In the genomic region with DNA sequence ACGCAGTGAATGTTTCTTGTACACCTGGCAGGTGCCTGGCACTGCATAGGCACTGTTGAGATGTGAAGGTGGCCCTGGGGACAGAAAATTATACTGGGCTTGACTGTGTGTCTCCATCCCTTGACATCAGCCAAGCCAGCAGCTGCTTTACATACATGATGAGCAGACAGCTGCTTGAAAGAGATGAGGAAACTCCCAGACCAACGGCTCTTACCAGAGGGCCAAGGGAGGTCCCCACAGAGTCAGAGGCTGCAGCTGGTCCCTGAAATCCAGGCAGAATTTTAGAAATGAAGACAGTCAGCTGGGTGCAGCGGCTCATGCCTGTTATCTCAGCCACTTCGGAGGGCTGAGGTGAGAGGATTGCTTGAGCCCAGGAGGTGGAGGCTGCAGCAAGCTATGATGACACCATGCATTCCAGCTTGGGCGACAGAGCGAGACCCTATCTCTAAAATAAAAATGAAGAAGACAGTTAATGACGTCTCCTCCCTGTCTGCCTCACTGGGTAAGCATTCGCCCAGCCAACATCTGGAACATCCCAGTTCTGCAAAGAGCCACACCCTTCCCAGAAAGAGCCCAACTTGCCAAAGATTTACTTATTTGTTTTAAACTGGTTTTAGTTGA, we compare ENCODE assay signal across 9 cellular contexts. TPM values are rescaled to one million over a fixed set of nuclear protein-coding genes. Genes with fewer than 3 reads are reported as not detected.
DNase-seq lines count a peak whose midpoint lies in the region; ATAC-seq, FAIRE-seq and TF ChIP-seq lines count a peak whose summit lies in the region.
"Had no signal": no experiment of that assay in that cellular context is flagged by ENCODE, and none has a peak within 500 bp of the region (broad histone marks: within the 10 kb centered on the region; RNA-seq: fewer than 3 reads in every experiment).

No MANE protein-coding gene starts in this region.

- ATAC-seq in GM18502 (IDR thresholded peaks at IDR 0.05; ENCODE audit: poor library complexity, unreplicated experiment) (peak; percentile 90), GM21737 (IDR thresholded peaks at IDR 0.05; ENCODE audit: unreplicated experiment) (peak; percentile 81), memory B cell (ENCODE audit: low read depth) (peak; percentile 85), upper lobe of right lung (no peak)

- H3K27ac ChIP-seq in upper lobe of right lung (no peak overlapping the region), small intestine (ENCODE audit: low read depth in 1 of 2, low read length in 1 of 2) (peak overlapping the region in 1 of 2 donors; percentile 56)

- TF ChIP-seq CTCF in upper lobe of right lung (IDR thresholded peaks at IDR 0.05) = no peak

- H3K4me1 ChIP-seq in upper lobe of right lung (no peaks in the 10 kb centered on the region), small intestine (ENCODE audit: control insufficient read depth in 2 of 2, insufficient read depth in 1 of 2, low read depth in 1 of 2, low read length in 1 of 2) (no peaks in the 10 kb centered on the region)

- H3K27me3 Mint-ChIP-seq in memory B cell = no peaks in the 10 kb centered on the region

- peak overlapping the region; percentile 70 for H3K4me3 Mint-ChIP-seq in memory B cell

- H3K9me3 ChIP-seq in upper lobe of right lung = no peaks in the 10 kb centered on the region
- no peaks in the 10 kb centered on the region for H3K9me3 ChIP-seq in small intestine (ENCODE audit: control insufficient read depth, low read depth)

- peak overlapping the region; percentile 99 for H3K27ac Mint-ChIP-seq in memory B cell

- no peaks in the 10 kb centered on the region for H3K27me3 ChIP-seq in upper lobe of right lung
- no peaks in the 10 kb centered on the region for H3K27me3 ChIP-seq in small intestine (ENCODE audit: control insufficient read depth in 2 of 2, insufficient read depth in 2 of 2, low read length in 2 of 2)

- no peaks in the 10 kb centered on the region for H3K9me3 Mint-ChIP-seq in memory B cell

- FAIRE-seq in small intestine (lab: Jason Lieb, UNC) = no peak

- peak; percentile 94 for DNase-seq in LHCN-M2 (ENCODE audit: low read depth)
- peak; percentile 59 to 78 for DNase-seq in memory B cell (ENCODE audit: low spot score in 2 of 2)
- DNase-seq in posterior cingulate gyrus = no peak
- no peak for DNase-seq in upper lobe of right lung
- no peak for DNase-seq in cerebellar nuclear complex (lab: John Stamatoyannopoulos, UW)
- no peak for DNase-seq in small intestine
- DNase-seq: activated CD4-positive, alpha-beta T cell treated with anti-CD3 and anti-CD28 coated beads for 1 hour had no signal

- H3K36me3 Mint-ChIP-seq in memory B cell = peaks cover 25% of the 10 kb centered on the region

- intact Hi-C loops in posterior cingulate gyrus (cut with DNase I) = no loop called here
- intact Hi-C loops in upper lobe of right lung (cut with DNase I) = no loop called here

- 68 to 85% (median 79%) methylated on average over 8 of the region's 8 CpGs for WGBS in small intestine, 3 donors

- H3K4me3 ChIP-seq in upper lobe of right lung (no peak overlapping the region), small intestine (ENCODE audit: low read depth in 1 of 2, low read length in 2 of 2) (no peak overlapping the region)

- H3K36me3 ChIP-seq in upper lobe of right lung = peaks cover 40% of the 10 kb centered on the region
- H3K36me3 ChIP-seq in small intestine (ENCODE audit: control insufficient read depth in 2 of 2, insufficient read depth in 2 of 2, low read length in 2 of 2) = peaks cover 3 to 10% of the 10 kb centered on the region in 2 donors

- H3K4me1 Mint-ChIP-seq in memory B cell = peaks cover 9% of the 10 kb centered on the region

RNA-seq across cellular contexts. Expression of a gene that starts 17.6 kb away (rescaled TPM):
- total RNA-seq in LHCN-M2 (2014; rRNA removed) = 103 and 121 TPM in 2 replicates
- 79.1 TPM for polyA plus RNA-seq in LHCN-M2 (2012)
- 53.1 TPM for total RNA-seq in upper lobe of right lung
- polyA plus RNA-seq in small intestine = 1 to 10 TPM; 2.0 to 8.3 (median 5.7) TPM

Comparison
In these comparisons a context has a peak if more than half of its experiments do, and no peak if none do; other contexts are left out.
1. DNase-seq: peak in LHCN-M2 (single experiment) and memory B cell (2 of 2); none in posterior cingulate gyrus (0 of 10), upper lobe of right lung (single experiment), cerebellar nuclear complex (0 of 2) and small intestine (single experiment).